In genomic region chr17:65218261-65218660, GRCh38 we compare ENCODE assay signal across 19 cellular contexts.
"Had no signal": no experiment of that assay in that cellular context is flagged by ENCODE, and none has a peak within 500 bp of the region (broad histone marks: within the 10 kb centered on the region; RNA-seq: fewer than 3 reads in every experiment).

No MANE protein-coding gene starts in this region.

- H3K4me3 ChIP-seq: esophagus squamous epithelium, hepatocyte, lung, prostate gland, right lobe of liver, testis, tibial nerve had no signal

- FAIRE-seq: colon had no signal

- H3K4me1 ChIP-seq: esophagus squamous epithelium, parathyroid adenoma, prostate gland, right lobe of liver, testis, tibial nerve had no signal

- H2AFZ ChIP-seq: hepatocyte, parathyroid adenoma had no signal

- H3K27ac ChIP-seq: esophagus squamous epithelium, hepatocyte, parathyroid adenoma, prostate gland, right lobe of liver, testis, tibial nerve had no signal

- H3K9ac ChIP-seq: parathyroid adenoma had no signal

- ATAC-seq: left colon; left ventricle myocardium superior; naive thymus-derived CD4-positive, alpha-beta T cell; right lobe of liver had no signal

- H3K79me2 ChIP-seq: hepatocyte, parathyroid adenoma had no signal

- H3K4me3 Mint-ChIP-seq: naive thymus-derived CD4-positive, alpha-beta T cell; nephron progenitor cell; stimulated activated naive CD8-positive, alpha-beta T cell treated with anti-CD3 and anti-CD28 coated beads, Interleukin-15, Interleukin-2, amounts not matched to agents 100 ng/mL and 50 ng/mL, for 24 hours had no signal

- DNase-seq: dermis blood vessel endothelial cell; esophagus squamous epithelium; foreskin melanocyte; head of caudate nucleus; left colon; left ventricle myocardium superior; mesenchymal stem cell; midbrain; naive thymus-derived CD4-positive, alpha-beta T cell; nephron progenitor cell; right lobe of liver; testis had no signal

- H3K36me3 Mint-ChIP-seq: naive thymus-derived CD4-positive, alpha-beta T cell had no signal

- H3K4me2 ChIP-seq: hepatocyte had no signal

- H3K36me3 ChIP-seq: esophagus squamous epithelium, prostate gland, right lobe of liver had no signal

- H3K27ac Mint-ChIP-seq: naive thymus-derived CD4-positive, alpha-beta T cell; nephron progenitor cell; stimulated activated naive CD8-positive, alpha-beta T cell treated with anti-CD3 and anti-CD28 coated beads, Interleukin-15, Interleukin-2, amounts not matched to agents 100 ng/mL and 50 ng/mL, for 24 hours had no signal

- H3K9me3 ChIP-seq: esophagus squamous epithelium, prostate gland, right lobe of liver, testis, tibial nerve had no signal

- H3K9me3 Mint-ChIP-seq: nephron progenitor cell; stimulated activated naive CD8-positive, alpha-beta T cell treated with anti-CD3 and anti-CD28 coated beads, Interleukin-15, Interleukin-2, amounts not matched to agents 100 ng/mL and 50 ng/mL, for 24 hours had no signal

- H3K27me3 ChIP-seq: hepatocyte, right lobe of liver, testis, tibial nerve had no signal
